ENCODE assay signal across 1 cellular context in the genomic region with DNA sequence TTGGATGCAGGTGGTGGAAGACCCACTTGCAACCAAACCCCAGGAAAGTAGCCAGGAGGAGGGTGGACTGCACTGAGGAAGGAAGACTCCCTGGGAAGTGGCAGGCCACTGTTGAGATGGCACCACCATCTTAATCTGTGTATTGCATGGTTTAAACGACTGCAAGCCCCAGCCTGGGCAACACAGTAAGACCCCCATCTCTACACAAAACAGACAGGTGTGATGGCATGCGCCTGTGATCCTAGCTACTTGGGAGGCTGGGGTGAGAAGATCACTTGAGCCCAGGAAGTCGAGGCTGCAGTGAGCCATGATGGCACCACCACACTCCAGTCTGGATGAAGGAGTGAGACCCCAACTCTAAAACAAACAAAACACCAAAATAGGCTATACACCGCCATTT.
TF ChIP-seq lines count a peak whose summit lies in the region.

No MANE protein-coding gene starts in this region.

TF ChIP-seq in K562, 482 proteins besides CTCF, POLR2A, EP300 and RAD21:
- TF ChIP-seq SLC30A9 (CRISPR knock-in tag; IDR thresholded peaks at IDR 0.05) = no peak
- no peak for TF ChIP-seq FOXM1 (IDR thresholded peaks at IDR 0.05; ENCODE audit: low read depth)
- TF ChIP-seq FOXM1 (CRISPR knock-in tag; IDR thresholded peaks at IDR 0.05; ENCODE audit: low read depth) = no peak
- TF ChIP-seq WHSC1 (IDR thresholded peaks at IDR 0.05; ENCODE audit: low read length) = no peak
- TF ChIP-seq POLR2G (IDR thresholded peaks at IDR 0.05; ENCODE audit: low read depth, low read length) = 0 out of 2 replicates have a peak, but pooled peaks have one; percentile 36
- no peak for TF ChIP-seq SOX6 (IDR thresholded peaks at IDR 0.05)
- peak; percentile 36 for TF ChIP-seq ZNF121 (CRISPR knock-in tag; conservative IDR thresholded peaks at IDR 0.05)
- TF ChIP-seq, protein P1, sequence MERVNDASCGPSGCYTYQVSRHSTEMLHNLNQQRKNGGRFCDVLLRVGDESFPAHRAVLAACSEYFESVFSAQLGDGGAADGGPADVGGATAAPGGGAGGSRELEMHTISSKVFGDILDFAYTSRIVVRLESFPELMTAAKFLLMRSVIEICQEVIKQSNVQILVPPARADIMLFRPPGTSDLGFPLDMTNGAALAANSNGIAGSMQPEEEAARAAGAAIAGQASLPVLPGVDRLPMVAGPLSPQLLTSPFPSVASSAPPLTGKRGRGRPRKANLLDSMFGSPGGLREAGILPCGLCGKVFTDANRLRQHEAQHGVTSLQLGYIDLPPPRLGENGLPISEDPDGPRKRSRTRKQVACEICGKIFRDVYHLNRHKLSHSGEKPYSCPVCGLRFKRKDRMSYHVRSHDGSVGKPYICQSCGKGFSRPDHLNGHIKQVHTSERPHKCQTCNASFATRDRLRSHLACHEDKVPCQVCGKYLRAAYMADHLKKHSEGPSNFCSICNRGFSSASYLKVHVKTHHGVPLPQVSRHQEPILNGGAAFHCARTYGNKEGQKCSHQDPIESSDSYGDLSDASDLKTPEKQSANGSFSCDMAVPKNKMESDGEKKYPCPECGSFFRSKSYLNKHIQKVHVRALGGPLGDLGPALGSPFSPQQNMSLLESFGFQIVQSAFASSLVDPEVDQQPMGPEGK (CRISPR knock-in tag; IDR thresholded peaks at IDR 0.05; ENCODE audit: borderline replicate concordance) = no peak
